27 cellular contexts compared by ENCODE assay signal in the genomic region with DNA sequence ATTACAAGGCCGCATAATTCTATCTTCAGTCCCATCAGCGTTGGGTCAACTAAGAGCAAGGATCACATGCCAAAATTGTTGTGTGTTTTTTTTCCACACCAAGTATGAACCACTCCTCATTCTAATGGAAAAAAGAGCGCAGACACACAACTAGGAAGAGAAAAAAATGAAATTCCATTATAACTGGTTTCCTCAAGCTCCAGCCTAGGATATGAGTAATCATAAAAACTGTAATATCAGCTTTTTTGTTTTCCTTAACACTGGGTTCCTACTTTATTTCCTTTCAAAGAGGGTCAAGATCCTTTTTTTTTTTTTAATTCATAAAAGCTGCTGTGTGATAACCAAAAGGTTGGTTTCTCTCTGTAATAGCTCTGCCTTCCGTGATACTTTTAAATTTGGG. TPM values are rescaled to one million over a fixed set of nuclear protein-coding genes. Genes with fewer than 3 reads are reported as not detected.
DNase-seq lines count a peak whose midpoint lies in the region; ATAC-seq lines count a peak whose summit lies in the region.
"Had no signal": no experiment of that assay in that cellular context is flagged by ENCODE, and none has a peak within 500 bp of the region (broad histone marks: within the 10 kb centered on the region; RNA-seq: fewer than 3 reads in every experiment).

No MANE protein-coding gene starts in this region.

- DNase-seq in left ventricle myocardium superior = no peak
- DNase-seq in Right ventricle myocardium inferior (ENCODE audit: missing footprints) = no peak
- no peak for DNase-seq in left lobe of liver (ENCODE audit: low spot score)
- DNase-seq in sciatic nerve (ENCODE audit: low spot score) = no peak
- DNase-seq in NCI-H187 treated with DMSO at 0.1 percent for 48 hours (lab: John Stamatoyannopoulos, UW) = no peak
- no peak for DNase-seq in epidermal melanocyte (ENCODE audit: insufficient read length, low spot score)
- DNase-seq in ureter (ENCODE audit: low spot score) = no peak
- DNase-seq: activated CD4-positive, alpha-beta T cell treated with anti-CD3 and anti-CD28 coated beads, Interleukin-2, amount 10 ng/mL, durations not matched to agents 24 days and 14 days; activated naive CD8-positive, alpha-beta T cell treated with anti-CD3 and anti-CD28 coated beads, Interleukin-2, amount 50 U/mL, for 24 hours; activated T-cell treated with anti-CD3 and anti-CD28 coated beads, Interleukin-2, amount 50 U/mL, for 1 hour; CD8-positive, alpha-beta T cell; DMS 273 treated with DMSO at 0.1 percent for 48 hours; effector CD4-positive, alpha-beta T cell; erythroblast; foreskin keratinocyte; GOT3; KBM-7; left colon; MG63; naive thymus-derived CD8-positive, alpha-beta T cell; NCI-H1105 treated with DMSO at 0.1 percent for 48 hours; NCI-H2029; NCI-H526; SHP77 treated with DMSO at 0.1 percent for 48 hours; stimulated activated CD4-positive, alpha-beta T cell treated with anti-CD3 and anti-CD28 coated beads, Interleukin-15, amount 100 ng/mL, for 24 hours; stimulated activated naive CD4-positive, alpha-beta T cell had no signal

- intact Hi-C loops in left ventricle myocardium superior (cut with micrococcal nuclease) = no loop called here
- intact Hi-C loops in Right ventricle myocardium inferior (cut with DNase I) = no loop called here
- intact Hi-C loops in sciatic nerve (cut with DNase I) = loop anchor here (5.0 kb wide), 1 partner anchor 1008 kb away; no protein-coding TSS in a partner anchor

- ATAC-seq in left ventricle myocardium superior (peak; percentile 27), Right ventricle myocardium inferior (no peak), left lobe of liver (peak; percentile 49), sciatic nerve (peak; percentile 27), HG03565 (IDR thresholded peaks at IDR 0.05; ENCODE audit: unreplicated experiment) (no peak)
- ATAC-seq: activated naive CD8-positive, alpha-beta T cell treated with anti-CD3 and anti-CD28 coated beads, Interleukin-2, amount 50 U/mL, for 24 hours; CD8-positive, alpha-beta T cell; left colon; naive thymus-derived CD8-positive, alpha-beta T cell had no signal

RNA-seq across cellular contexts. Expression of a gene that starts 19.4 kb away (rescaled TPM):
- 2.6 TPM for total RNA-seq in left ventricle myocardium superior
- 3.5 TPM for total RNA-seq in Right ventricle myocardium inferior
- 1.1 TPM for total RNA-seq in left lobe of liver
- total RNA-seq in sciatic nerve = 32.8 TPM
- total RNA-seq in ureter = 23.6 TPM
- total RNA-seq: CD8-positive, alpha-beta T cell; naive thymus-derived CD8-positive, alpha-beta T cell had no signal

Comparison
In these comparisons a context has a peak if more than half of its experiments do, and no peak if none do; other contexts are left out.
1. ATAC-seq: peak in left ventricle myocardium superior (single experiment), left lobe of liver (single experiment) and sciatic nerve (single experiment); none in Right ventricle myocardium inferior (single experiment) and HG03565 (single experiment).